ENCODE assay signal across 17 cellular contexts in genomic region chr18:28823506-28824182, GRCh38.
"Had no signal": no experiment of that assay in that cellular context is flagged by ENCODE, and none has a peak within 500 bp of the region (broad histone marks: within the 10 kb centered on the region; RNA-seq: fewer than 3 reads in every experiment).

No MANE protein-coding gene starts in this region.

- H3K27me3 ChIP-seq: dorsolateral prefrontal cortex, hepatocyte, left lung, neutrophil, thyroid gland had no signal

- ATAC-seq: left lung; mucosa of descending colon; naive thymus-derived CD4-positive, alpha-beta T cell; stimulated activated memory B cell treated with anti-CD40 and anti-IgM and Interleukin-4, amounts not matched to agents 10 μg/mL and 1 μg/mL and 100 μg/mL, for 72 hours had no signal

- H3K4me2 ChIP-seq: hepatocyte had no signal

- H3K4me1 ChIP-seq: left lung, parathyroid adenoma, thyroid gland had no signal

- H3K27ac ChIP-seq: dorsolateral prefrontal cortex, hepatocyte, left lung, neutrophil, parathyroid adenoma, thyroid gland had no signal

- H3K36me3 ChIP-seq: left lung, neutrophil, thyroid gland had no signal

- DNase-seq: activated CD4-positive, CD25-positive, alpha-beta regulatory T cell treated with anti-CD3 and anti-CD28 coated beads, Interleukin-2, amount 50 U/mL, for 72 hours; activated naive CD4-positive, alpha-beta T cell; activated naive CD8-positive, alpha-beta T cell treated with anti-CD3 and anti-CD28 coated beads, Interleukin-2, amount 10 ng/mL, durations not matched to agents 7 days and 5 days; activated T-cell treated with anti-CD3 and anti-CD28 coated beads for 4 hours; dorsolateral prefrontal cortex; endodermal cell; erythroblast; left lung; mucosa of descending colon; naive thymus-derived CD4-positive, alpha-beta T cell; stimulated activated CD4-positive, alpha-beta T cell treated with anti-CD3 and anti-CD28 coated beads, Interleukin-2, amount 100 ng/mL, for 48 hours; T1000; thyroid gland had no signal

- H2AFZ ChIP-seq: hepatocyte, parathyroid adenoma had no signal

- H3K9ac ChIP-seq: parathyroid adenoma had no signal

- H3K79me2 ChIP-seq: hepatocyte, parathyroid adenoma had no signal

- H3K9me3 ChIP-seq: neutrophil, thyroid gland had no signal

- H3K4me3 ChIP-seq: dorsolateral prefrontal cortex, hepatocyte, left lung, mucosa of descending colon, thyroid gland had no signal
